11 cellular contexts compared by ENCODE assay signal in genomic region chr11:105080358-105080757, GRCh38. TPM values are rescaled to one million over a fixed set of nuclear protein-coding genes. Genes with fewer than 3 reads are reported as not detected.
DNase-seq lines count a peak whose midpoint lies in the region; ATAC-seq and TF ChIP-seq lines count a peak whose summit lies in the region.
"Not testable (repeated sequence)": the region's sequence is repeated elsewhere in the genome, so short reads cannot be mapped to it uniquely, and the experiment has no call there.
"Had no signal": no experiment of that assay in that cellular context is flagged by ENCODE, and none has a peak within 500 bp of the region (broad histone marks: within the 10 kb centered on the region; RNA-seq: fewer than 3 reads in every experiment).

No MANE protein-coding gene starts in this region.

- not testable (repeated sequence) for H3K36me3 ChIP-seq in CD4-positive, CD25-positive, alpha-beta regulatory T cell (ENCODE audit: control insufficient read depth, insufficient read depth, low read length); gastroesophageal sphincter; thoracic aorta

- not testable (repeated sequence) for ATAC-seq in CD4-positive, CD25-positive, alpha-beta regulatory T cell (ENCODE audit: low read depth in 2 of 2); natural killer cell treated with Interleukin-12 subunit alpha and Interleukin-12 subunit beta and Interleukin-15 and Interleukin-18, amount 100 ng/mL, for 72 hours; thoracic aorta (ENCODE audit: insufficient number of reproducible peaks, low FRiP score, low read depth)
- peak; percentile 22 for ATAC-seq in gastroesophageal sphincter
- ATAC-seq in left lobe of liver, result peak; percentile 24

- TF ChIP-seq CTCF in endothelial cell (IDR thresholded peaks at IDR 0.05; ENCODE audit: unreplicated experiment); gastroesophageal sphincter (IDR thresholded peaks at IDR 0.05); thoracic aorta (IDR thresholded peaks at IDR 0.05): not testable (repeated sequence)

- H3K9me3 ChIP-seq in CD4-positive, CD25-positive, alpha-beta regulatory T cell (ENCODE audit: control insufficient read depth in 2 of 2, low read length in 2 of 2); gastroesophageal sphincter; thoracic aorta: not testable (repeated sequence)

- not testable (repeated sequence) for TF ChIP-seq EP300 in gastroesophageal sphincter (IDR thresholded peaks at IDR 0.05)

- H3K4me3 ChIP-seq in CD4-positive, CD25-positive, alpha-beta regulatory T cell (ENCODE audit: low read depth, low read length), result peak overlapping the region; percentile 21
- H3K4me3 ChIP-seq in gastroesophageal sphincter, result not testable (repeated sequence)
- H3K4me3 ChIP-seq in thoracic aorta, result peak overlapping the region; percentile 38

- DNase-seq in CD4-positive, CD25-positive, alpha-beta regulatory T cell; activated CD4-positive, alpha-beta T cell treated with anti-CD3 and anti-CD28 coated beads, Interleukin-2, amount 10 ng/mL, durations not matched to agents 24 days and 14 days; endothelial cell (ENCODE audit: low spot score); left lobe of liver (ENCODE audit: low spot score); natural killer cell treated with Interleukin-12 subunit alpha and Interleukin-12 subunit beta and Interleukin-15 and Interleukin-18, amount 100 ng/mL, for 72 hours (ENCODE audit: low spot score); thoracic aorta (ENCODE audit: low spot score): not testable (repeated sequence)
- peak; percentile 4 for DNase-seq in KBM-7

- not testable (repeated sequence) for H3K27me3 Mint-ChIP-seq in CD4-positive, CD25-positive, alpha-beta regulatory T cell; endothelial cell (ENCODE audit: unreplicated experiment)
- peaks cover 20% of the 10 kb centered on the region for H3K27me3 Mint-ChIP-seq in activated CD4-positive, alpha-beta T cell treated with anti-CD3 and anti-CD28 coated beads, Interleukin-2, amount 10 ng/mL, durations not matched to agents 24 days and 14 days
- H3K27me3 Mint-ChIP-seq in natural killer cell treated with Interleukin-12 subunit alpha and Interleukin-12 subunit beta and Interleukin-15 and Interleukin-18, amount 100 ng/mL, for 72 hours, result peaks cover 27 to 31% of the 10 kb centered on the region in 2 donors

- intact Hi-C loops in activated CD4-positive, alpha-beta T cell treated with anti-CD3 and anti-CD28 coated beads, Interleukin-2, amount 10 ng/mL, durations not matched to agents 24 days and 14 days (cut with micrococcal nuclease), result not testable (repeated sequence)

- H3K27ac Mint-ChIP-seq in CD4-positive, CD25-positive, alpha-beta regulatory T cell, result peak overlapping the region in 1 of 3 donors; percentile 8
- H3K27ac Mint-ChIP-seq in activated CD4-positive, alpha-beta T cell treated with anti-CD3 and anti-CD28 coated beads, Interleukin-2, amount 10 ng/mL, durations not matched to agents 24 days and 14 days, result not testable (repeated sequence)
- peak overlapping the region; percentile 65 for H3K27ac Mint-ChIP-seq in endothelial cell (ENCODE audit: unreplicated experiment)
- peak overlapping the region in 1 of 2 donors; percentile 13 for H3K27ac Mint-ChIP-seq in natural killer cell treated with Interleukin-12 subunit alpha and Interleukin-12 subunit beta and Interleukin-15 and Interleukin-18, amount 100 ng/mL, for 72 hours

- 16 to 65% methylated on average over 2 of the region's 2 CpGs for WGBS in gastroesophageal sphincter (ENCODE audit: low coverage in 1 of 2), 2 donors

- H3K27me3 ChIP-seq in CD4-positive, CD25-positive, alpha-beta regulatory T cell (ENCODE audit: control insufficient read depth, insufficient read depth, low read length); gastroesophageal sphincter; thoracic aorta (replicated peaks; ENCODE audit: insufficient read depth): not testable (repeated sequence)

- H3K36me3 Mint-ChIP-seq in CD4-positive, CD25-positive, alpha-beta regulatory T cell; activated CD4-positive, alpha-beta T cell treated with anti-CD3 and anti-CD28 coated beads, Interleukin-2, amount 10 ng/mL, durations not matched to agents 24 days and 14 days (ENCODE audit: low read depth); endothelial cell (ENCODE audit: low read depth, unreplicated experiment); natural killer cell treated with Interleukin-12 subunit alpha and Interleukin-12 subunit beta and Interleukin-15 and Interleukin-18, amount 100 ng/mL, for 72 hours: not testable (repeated sequence)

- not testable (repeated sequence) for H3K4me1 ChIP-seq in CD4-positive, CD25-positive, alpha-beta regulatory T cell (ENCODE audit: control insufficient read depth, insufficient read depth, low read length, poor library complexity, severe bottlenecking); gastroesophageal sphincter; thoracic aorta (ENCODE audit: control insufficient read depth in 1 of 2, low read depth in 2 of 2)

- not testable (repeated sequence) for H3K27ac ChIP-seq in CD4-positive, CD25-positive, alpha-beta regulatory T cell (ENCODE audit: insufficient read depth, low read length, poor library complexity, severe bottlenecking); gastroesophageal sphincter; thoracic aorta

- in situ Hi-C loops in KBM-7 (cut with MboI; ENCODE audit: low pct_unique_long_range_greater_than_20kb, low sequenced_read_pairs), result not testable (repeated sequence)

- peak overlapping the region in 2 of 4 donors; percentile 4 to 6 for H3K4me3 Mint-ChIP-seq in CD4-positive, CD25-positive, alpha-beta regulatory T cell
- peak overlapping the region; percentile 1 for H3K4me3 Mint-ChIP-seq in activated CD4-positive, alpha-beta T cell treated with anti-CD3 and anti-CD28 coated beads, Interleukin-2, amount 10 ng/mL, durations not matched to agents 24 days and 14 days
- not testable (repeated sequence) for H3K4me3 Mint-ChIP-seq in endothelial cell (ENCODE audit: unreplicated experiment)
- H3K4me3 Mint-ChIP-seq in natural killer cell treated with Interleukin-12 subunit alpha and Interleukin-12 subunit beta and Interleukin-15 and Interleukin-18, amount 100 ng/mL, for 72 hours, result peak overlapping the region; percentile 29

- peaks cover 10 to 29% (median 20%) of the 10 kb centered on the region in 4 donors for H3K4me1 Mint-ChIP-seq in CD4-positive, CD25-positive, alpha-beta regulatory T cell
- H3K4me1 Mint-ChIP-seq in activated CD4-positive, alpha-beta T cell treated with anti-CD3 and anti-CD28 coated beads, Interleukin-2, amount 10 ng/mL, durations not matched to agents 24 days and 14 days, result peaks cover 18% of the 10 kb centered on the region
- peaks cover 21% of the 10 kb centered on the region for H3K4me1 Mint-ChIP-seq in endothelial cell (ENCODE audit: unreplicated experiment)
- H3K4me1 Mint-ChIP-seq in natural killer cell treated with Interleukin-12 subunit alpha and Interleukin-12 subunit beta and Interleukin-15 and Interleukin-18, amount 100 ng/mL, for 72 hours (ENCODE audit: low read depth in 2 of 2), result peaks cover 6 to 23% of the 10 kb centered on the region in 2 donors

- H3K9me3 Mint-ChIP-seq in CD4-positive, CD25-positive, alpha-beta regulatory T cell; activated CD4-positive, alpha-beta T cell treated with anti-CD3 and anti-CD28 coated beads, Interleukin-2, amount 10 ng/mL, durations not matched to agents 24 days and 14 days; endothelial cell (ENCODE audit: unreplicated experiment); natural killer cell treated with Interleukin-12 subunit alpha and Interleukin-12 subunit beta and Interleukin-15 and Interleukin-18, amount 100 ng/mL, for 72 hours: not testable (repeated sequence)

- TF ChIP-seq POLR2A in gastroesophageal sphincter (IDR thresholded peaks at IDR 0.05), result not testable (repeated sequence)

RNA-seq across cellular contexts. Expression of gene CARD16, which starts 35.2 kb away (rescaled TPM):
- total RNA-seq in CD4-positive, CD25-positive, alpha-beta regulatory T cell, result 109 TPM
- polyA plus RNA-seq in CD4-positive, CD25-positive, alpha-beta regulatory T cell, result 100 to 1,000 TPM; 318 to 445 (median 387) TPM
- 7.2 and 9.0 TPM in 2 replicates for total RNA-seq in activated CD4-positive, alpha-beta T cell treated with anti-CD3 and anti-CD28 coated beads, Interleukin-2, amount 10 ng/mL, durations not matched to agents 24 days and 14 days
- not detected for total RNA-seq in endothelial cell (ENCODE audit: unreplicated experiment)
- 1 to 10 TPM; 3.0 to 4.3 (median 3.3) TPM for total RNA-seq in gastroesophageal sphincter
- total RNA-seq in left lobe of liver, result 3.9 TPM
- total RNA-seq in natural killer cell treated with Interleukin-12 subunit alpha and Interleukin-12 subunit beta and Interleukin-15 and Interleukin-18, amount 100 ng/mL, for 72 hours, result 10 to 100 TPM; 17.1 to 58.3 TPM
- total RNA-seq in thoracic aorta, result 10 to 100 TPM in 1 of 2 donors, under 1 TPM in 1; 0.81 to 13.5 TPM

RNA-seq across cellular contexts. Expression of gene CASP1, which starts 45.4 kb away (rescaled TPM):
- 67.5 TPM for total RNA-seq in CD4-positive, CD25-positive, alpha-beta regulatory T cell
- polyA plus RNA-seq in CD4-positive, CD25-positive, alpha-beta regulatory T cell, result 100 to 1,000 TPM; 104 to 208 (median 141) TPM
- 18.7 and 21.6 TPM in 2 replicates for total RNA-seq in activated CD4-positive, alpha-beta T cell treated with anti-CD3 and anti-CD28 coated beads, Interleukin-2, amount 10 ng/mL, durations not matched to agents 24 days and 14 days
- total RNA-seq in endothelial cell (ENCODE audit: unreplicated experiment), result not detected
- total RNA-seq in gastroesophageal sphincter, result 10 to 100 TPM in 1 of 4 donors, 1 to 10 TPM in 3; 3.0 to 12.8 (median 7.3) TPM
- 5.4 TPM for total RNA-seq in left lobe of liver
- 10 to 100 TPM; 43.8 to 84.8 TPM for total RNA-seq in natural killer cell treated with Interleukin-12 subunit alpha and Interleukin-12 subunit beta and Interleukin-15 and Interleukin-18, amount 100 ng/mL, for 72 hours
- 10 to 100 TPM in 1 of 2 donors, 1 to 10 TPM in 1; 9.1 to 10.1 TPM for total RNA-seq in thoracic aorta

RNA-seq across cellular contexts. Expression of gene CASP5, which starts 57.4 kb away (rescaled TPM):
- total RNA-seq in CD4-positive, CD25-positive, alpha-beta regulatory T cell, result not detected
- polyA plus RNA-seq in CD4-positive, CD25-positive, alpha-beta regulatory T cell, result under 1 TPM in 1 of 4 donors, not detected in 3; 0.24 TPM
- total RNA-seq in activated CD4-positive, alpha-beta T cell treated with anti-CD3 and anti-CD28 coated beads, Interleukin-2, amount 10 ng/mL, durations not matched to agents 24 days and 14 days, result not detected in 2 replicates
- total RNA-seq in endothelial cell (ENCODE audit: unreplicated experiment) (not detected), gastroesophageal sphincter (under 1 TPM in 1 of 4 donors, not detected in 3; 0.67 TPM), left lobe of liver (not detected), thoracic aorta (1 to 10 TPM in 1 of 2 donors, not detected in 1; 4.0 TPM)
- under 1 TPM in 1 of 2 donors, not detected in 1; 0.33 TPM for total RNA-seq in natural killer cell treated with Interleukin-12 subunit alpha and Interleukin-12 subunit beta and Interleukin-15 and Interleukin-18, amount 100 ng/mL, for 72 hours
- total RNA-seq: Daoy had no signal
- polyA plus RNA-seq: BJ had no signal

RNA-seq across cellular contexts. Expression of gene CARD18, which starts 59.2 kb away (rescaled TPM):
- total RNA-seq in CD4-positive, CD25-positive, alpha-beta regulatory T cell, result not detected
- not detected for polyA plus RNA-seq in CD4-positive, CD25-positive, alpha-beta regulatory T cell
- total RNA-seq in activated CD4-positive, alpha-beta T cell treated with anti-CD3 and anti-CD28 coated beads, Interleukin-2, amount 10 ng/mL, durations not matched to agents 24 days and 14 days, result not detected in 2 replicates
- total RNA-seq in endothelial cell (ENCODE audit: unreplicated experiment), result not detected
- not detected for total RNA-seq in gastroesophageal sphincter
- not detected for total RNA-seq in left lobe of liver
- total RNA-seq in natural killer cell treated with Interleukin-12 subunit alpha and Interleukin-12 subunit beta and Interleukin-15 and Interleukin-18, amount 100 ng/mL, for 72 hours, result not detected
- not detected for total RNA-seq in thoracic aorta
- polyA plus RNA-seq: AG04450, BJ had no signal
